ENCODE assay signal across 15 cellular contexts in the genomic region with DNA sequence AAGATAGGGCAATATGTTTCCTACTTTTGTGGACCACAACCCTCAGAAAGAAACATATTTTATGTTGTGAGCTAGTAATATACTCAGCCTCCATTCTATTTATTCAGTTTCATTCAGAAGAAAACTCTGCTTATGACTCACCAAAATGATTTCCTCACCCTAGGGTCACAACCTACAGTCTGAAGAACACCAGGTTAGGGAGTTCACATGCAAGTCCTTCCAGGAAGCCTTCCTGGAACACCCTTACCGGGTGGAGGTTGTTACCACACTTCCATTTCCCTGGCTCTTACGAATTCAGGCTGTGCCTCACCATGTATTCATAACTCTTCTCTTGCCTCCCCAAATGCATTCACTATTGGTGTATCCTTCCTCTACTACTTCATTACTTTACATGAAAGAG.
DNase-seq lines count a peak whose midpoint lies in the region; ATAC-seq and TF ChIP-seq lines count a peak whose summit lies in the region.
"Had no signal": no experiment of that assay in that cellular context is flagged by ENCODE, and none has a peak within 500 bp of the region (broad histone marks: within the 10 kb centered on the region; RNA-seq: fewer than 3 reads in every experiment).

No MANE protein-coding gene starts in this region.

- DNase-seq in HCEC 1CT (peak; percentile 71), body of pancreas (no peak), foreskin keratinocyte (peak; percentile 49 to 72), psoas muscle (no peak), transverse colon (no peak), activated T-cell treated with anti-CD3 and anti-CD28 coated beads for 4 hours (no peak), erythroblast (lab: John Stamatoyannopoulos, UW) (no peak)
- DNase-seq: activated naive CD4-positive, alpha-beta T cell; AML-193; caudate nucleus; DMS 273 treated with DMSO at 0.1 percent for 48 hours; midbrain; occipital lobe had no signal

- intact Hi-C loops in body of pancreas (cut with DNase I), result no loop called here
- intact Hi-C loops in psoas muscle (cut with DNase I), result loop anchor here in 1 of 2 donors (10.0 kb wide), 1 partner anchor 249 kb away; no protein-coding TSS in a partner anchor
- intact Hi-C loops in transverse colon (cut with DNase I; ENCODE audit: low total_unique reads), result no loop called here

- in situ Hi-C loops in transverse colon (cut with MboI; ENCODE audit: low pct_ligation_motif_present in 1 of 4, low pct_unique_long_range_greater_than_20kb in 1 of 4, low sequenced_read_pairs in 3 of 4), result no loop called here

- no peaks in the 10 kb centered on the region for H3K9me3 ChIP-seq in body of pancreas
- no peaks in the 10 kb centered on the region for H3K9me3 ChIP-seq in psoas muscle
- no peaks in the 10 kb centered on the region for H3K9me3 ChIP-seq in transverse colon

- H3K27ac ChIP-seq in body of pancreas (no peak overlapping the region), foreskin keratinocyte (peak overlapping the region; percentile 28), psoas muscle (peak overlapping the region; percentile 23), transverse colon (no peak overlapping the region)
- H3K27ac ChIP-seq: VCaP had no signal

- H3K36me3 ChIP-seq in body of pancreas (replicated peaks in 1 of 2; ENCODE audit: insufficient read depth in 1 of 2, low read depth in 2 of 2) (no peaks in the 10 kb centered on the region), psoas muscle (ENCODE audit: insufficient read depth in 1 of 2, low read depth in 1 of 2) (no peaks in the 10 kb centered on the region), transverse colon (no peaks in the 10 kb centered on the region)

- no peaks in the 10 kb centered on the region for H3K27me3 ChIP-seq in body of pancreas
- H3K27me3 ChIP-seq in foreskin keratinocyte, result no peaks in the 10 kb centered on the region
- no peaks in the 10 kb centered on the region for H3K27me3 ChIP-seq in psoas muscle (ENCODE audit: insufficient read depth in 3 of 3, low read length in 2 of 3)
- no peaks in the 10 kb centered on the region for H3K27me3 ChIP-seq in transverse colon

- no peaks in the 10 kb centered on the region for H3K4me1 ChIP-seq in body of pancreas
- peaks cover 9% of the 10 kb centered on the region for H3K4me1 ChIP-seq in foreskin keratinocyte
- peaks cover 5% of the 10 kb centered on the region for H3K4me1 ChIP-seq in psoas muscle
- no peaks in the 10 kb centered on the region for H3K4me1 ChIP-seq in transverse colon

- TF ChIP-seq EP300 in transverse colon (IDR thresholded peaks at IDR 0.05; ENCODE audit: low read depth), result no peak

- 80 to 91% methylated on average over 2 of the region's 2 CpGs for WGBS in body of pancreas, 2 donors
- WGBS in psoas muscle, 3 donors, result 68 to 69% (median 69%) methylated on average over 2 of the region's 2 CpGs
- 72 to 77% methylated on average over 2 of the region's 2 CpGs for WGBS in transverse colon (ENCODE audit: low coverage in 1 of 2), 2 donors

- TF ChIP-seq POLR2A in body of pancreas (IDR thresholded peaks at IDR 0.05), result no peak
- no peak for TF ChIP-seq POLR2A in transverse colon (IDR thresholded peaks at IDR 0.05)
- TF ChIP-seq POLR2A in erythroblast (IDR thresholded peaks at IDR 0.05; ENCODE audit: low read length), result no peak

- TF ChIP-seq CTCF in body of pancreas (IDR thresholded peaks at IDR 0.05) (no peak), foreskin keratinocyte (conservative IDR thresholded peaks at IDR 0.05) (no peak), psoas muscle (IDR thresholded peaks at IDR 0.05) (no peak), transverse colon (IDR thresholded peaks at IDR 0.05) (no peak)

- no peak overlapping the region for H3K4me3 ChIP-seq in body of pancreas
- H3K4me3 ChIP-seq in psoas muscle, result no peak overlapping the region
- no peak overlapping the region for H3K4me3 ChIP-seq in transverse colon

- ATAC-seq in body of pancreas (peak; percentile 45), foreskin keratinocyte (peak; percentile 93), psoas muscle (peak in 3 of 4 donors; percentile 59 to 83 (median 59)), HG03378 (IDR thresholded peaks at IDR 0.05; ENCODE audit: unreplicated experiment) (no peak)

Comparison
In these comparisons a context has a peak if more than half of its experiments do, and no peak if none do; other contexts are left out.
1. DNase-seq: peak in HCEC 1CT (single experiment) and foreskin keratinocyte (2 of 2); none in body of pancreas (0 of 4), psoas muscle (0 of 2), transverse colon (single experiment), activated T-cell treated with anti-CD3 and anti-CD28 coated beads for 4 hours (single experiment) and erythroblast (0 of 2).
2. H3K27ac ChIP-seq: peak in foreskin keratinocyte (single experiment) and psoas muscle (single experiment); none in body of pancreas (0 of 4) and transverse colon (0 of 4).